ENCODE assay signal across 24 cellular contexts in the genomic region with DNA sequence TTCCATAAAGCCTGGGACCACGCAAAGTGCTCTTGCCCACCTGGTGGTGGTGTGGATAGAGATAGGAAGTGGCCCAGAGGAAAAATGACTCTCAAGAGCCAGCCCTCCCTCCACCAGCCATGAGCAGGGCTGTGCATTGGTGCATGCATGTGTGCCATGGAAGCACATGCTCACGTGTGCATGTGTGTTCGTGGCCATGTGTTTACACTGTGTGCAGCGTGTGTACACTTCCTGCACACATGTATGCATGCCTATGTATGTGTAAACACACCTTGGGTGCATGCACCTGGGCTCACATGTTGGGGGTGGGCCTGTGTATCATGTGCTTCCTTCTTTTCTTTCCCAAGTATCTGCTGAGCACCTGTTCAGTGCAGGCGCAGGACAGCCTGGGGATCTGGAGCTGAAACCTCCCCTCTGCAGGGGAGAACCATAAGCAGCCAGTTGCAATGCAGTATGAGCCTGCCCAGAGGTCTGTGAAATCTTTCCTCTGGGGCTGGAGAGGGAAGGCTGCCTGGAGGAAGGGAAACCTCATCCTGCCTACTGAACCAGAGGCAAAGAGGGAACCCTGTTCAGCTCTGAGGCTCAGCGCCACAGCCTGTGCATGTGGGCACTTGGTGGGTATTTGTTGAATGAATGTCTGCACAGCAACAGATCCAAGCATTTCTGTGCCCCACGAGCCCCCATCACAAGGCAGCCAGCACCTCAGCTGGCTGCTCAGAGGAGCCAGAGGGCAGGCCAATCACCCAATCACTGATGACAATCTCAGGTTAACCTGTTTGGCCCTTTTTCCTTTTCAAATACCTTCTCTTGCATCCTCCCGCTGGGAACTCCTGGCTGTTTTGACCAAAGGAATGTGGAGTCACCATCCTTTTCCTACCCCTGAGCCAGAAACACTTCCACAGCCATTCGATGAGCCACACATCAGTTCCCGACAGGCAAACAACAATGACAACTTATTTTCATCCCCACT.
"Had no signal": no experiment of that assay in that cellular context is flagged by ENCODE, and none has a peak within 500 bp of the region (broad histone marks: within the 10 kb centered on the region; RNA-seq: fewer than 3 reads in every experiment).

No MANE protein-coding gene starts in this region.

- H3K36me3 ChIP-seq: breast epithelium, colonic mucosa, heart right ventricle, neural progenitor cell, right atrium auricular region, tibial nerve, WERI-Rb-1 had no signal

- H3K4me1 ChIP-seq: breast epithelium, colonic mucosa, foreskin keratinocyte, neural progenitor cell, tibial nerve had no signal

- H2AFZ ChIP-seq: neural progenitor cell had no signal

- H3K27ac ChIP-seq: breast epithelium, colonic mucosa, dorsolateral prefrontal cortex, foreskin keratinocyte, heart right ventricle, neural progenitor cell, right atrium auricular region, tibial nerve, WERI-Rb-1 had no signal

- DNase-seq: activated CD4-positive, alpha-beta T cell treated with anti-CD3 and anti-CD28 coated beads for 48 hours; activated CD4-positive, alpha-beta T cell treated with anti-CD3 and anti-CD28 coated beads, Interleukin-2, amount 50 U/mL, for 48 hours; activated CD8-positive, alpha-beta memory T cell treated with anti-CD3 and anti-CD28 coated beads for 24 hours; activated gamma-delta T cell; activated naive CD4-positive, alpha-beta T cell treated with anti-CD3 and anti-CD28 coated beads, Interleukin-2, amount 50 U/mL, for 16 hours; cerebellar nuclear complex; colonic mucosa; effector memory CD8-positive, alpha-beta T cell; foreskin keratinocyte; heart right ventricle; left ventricle myocardium superior; naive thymus-derived CD8-positive, alpha-beta T cell; stimulated activated CD4-positive, alpha-beta T cell treated with anti-CD3 and anti-CD28 coated beads, Interleukin-2, amount 100 ng/mL, for 48 hours; stimulated activated naive CD4-positive, alpha-beta T cell treated with Interleukin-2 at 50 U/mL for 16 hours; WERI-Rb-1 had no signal

- H3K27me3 ChIP-seq: colonic mucosa, foreskin keratinocyte, neural progenitor cell, right atrium auricular region, tibial nerve had no signal

- H3K9ac ChIP-seq: neural progenitor cell had no signal

- H3K27ac Mint-ChIP-seq: effector memory CD8-positive, alpha-beta T cell; T-helper 2 cell treated with Interferon-gamma antibody and Interleukin-4, amounts not matched to agents 5 μg/mL and 100 μg/mL, for 36 hours had no signal

- H3K4me3 Mint-ChIP-seq: neural progenitor cell; T-helper 2 cell treated with Interferon-gamma antibody and Interleukin-4, amounts not matched to agents 5 μg/mL and 100 μg/mL, for 36 hours had no signal

- FAIRE-seq: TTC549 had no signal

- H3K9me3 ChIP-seq: breast epithelium, colonic mucosa, right atrium auricular region had no signal

- H3K4me2 ChIP-seq: neural progenitor cell had no signal

- H3K4me3 ChIP-seq: breast epithelium, colonic mucosa, dorsolateral prefrontal cortex, heart right ventricle, neural progenitor cell, right atrium auricular region, tibial nerve had no signal

- H3K36me3 Mint-ChIP-seq: naive thymus-derived CD8-positive, alpha-beta T cell; neural progenitor cell had no signal

- ATAC-seq: activated CD4-positive, CD25-positive, alpha-beta regulatory T cell treated with anti-CD3 and anti-CD28 coated beads, Interleukin-2, amount 50 U/mL, for 24 hours; effector memory CD8-positive, alpha-beta T cell; esophagus mucosa; foreskin keratinocyte; heart right ventricle; left ventricle myocardium superior; naive thymus-derived CD8-positive, alpha-beta T cell had no signal
